In the genomic region with DNA sequence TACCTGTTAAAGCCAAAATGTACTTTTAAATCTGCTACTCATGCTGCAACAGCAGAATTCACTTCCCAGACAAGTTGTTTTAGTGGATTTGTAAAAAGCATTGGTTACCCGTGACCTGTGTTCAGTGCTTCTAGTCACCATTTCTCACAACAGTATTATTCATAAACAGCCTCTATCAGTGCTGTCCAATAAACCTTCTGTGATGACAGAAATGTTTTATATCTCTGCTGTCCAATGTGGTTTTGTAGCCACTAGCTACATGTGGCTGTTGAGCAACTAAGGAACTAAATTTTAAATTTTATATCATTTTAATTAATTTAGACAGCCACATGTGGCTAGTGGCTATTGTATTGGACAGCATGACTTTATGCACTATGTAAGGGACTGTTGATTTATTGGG, we compare ENCODE assay signal across 29 cellular contexts. TPM values are rescaled to one million over a fixed set of nuclear protein-coding genes. Genes with fewer than 3 reads are reported as not detected.
DNase-seq lines count a peak whose midpoint lies in the region; ATAC-seq and TF ChIP-seq lines count a peak whose summit lies in the region.
"Had no signal": no experiment of that assay in that cellular context is flagged by ENCODE, and none has a peak within 500 bp of the region (broad histone marks: within the 10 kb centered on the region; RNA-seq: fewer than 3 reads in every experiment).

No MANE protein-coding gene starts in this region.

- no peak for TF ChIP-seq CTCF in heart left ventricle (IDR thresholded peaks at IDR 0.05)
- TF ChIP-seq CTCF in endothelial cell (IDR thresholded peaks at IDR 0.05; ENCODE audit: unreplicated experiment) = no peak
- TF ChIP-seq CTCF in thyroid gland (IDR thresholded peaks at IDR 0.05) = no peak

- peak overlapping the region; percentile 100 for H3K27ac Mint-ChIP-seq in endothelial cell (ENCODE audit: unreplicated experiment)
- H3K27ac Mint-ChIP-seq: stimulated activated naive B cell treated with anti-CD40 and anti-IgM and Interleukin-4, amounts not matched to agents 10 μg/mL and 1 μg/mL and 100 μg/mL, for 72 hours had no signal

- H3K9me3 ChIP-seq in heart left ventricle (no peaks in the 10 kb centered on the region), muscle layer of colon (ENCODE audit: low read length) (no peaks in the 10 kb centered on the region), thyroid gland (no peaks in the 10 kb centered on the region)
- H3K9me3 ChIP-seq: ovary, vagina had no signal

- H3K27me3 ChIP-seq in heart left ventricle = no peaks in the 10 kb centered on the region
- no peaks in the 10 kb centered on the region for H3K27me3 ChIP-seq in muscle layer of colon (ENCODE audit: control insufficient read depth in 1 of 2, insufficient read depth in 2 of 2, low read length in 2 of 2)
- no peaks in the 10 kb centered on the region for H3K27me3 ChIP-seq in thyroid gland
- H3K27me3 ChIP-seq: ovary, vagina had no signal

- no peaks in the 10 kb centered on the region for H3K9me3 Mint-ChIP-seq in endothelial cell (ENCODE audit: unreplicated experiment)
- H3K9me3 Mint-ChIP-seq: activated CD4-positive, alpha-beta T cell treated with anti-CD3 and anti-CD28 coated beads, Interleukin-2, amount 10 ng/mL, durations not matched to agents 24 days and 14 days; activated T-cell treated with anti-CD3 and anti-CD28 coated beads, Interleukin-2, amount 50 U/mL, for 4 hours; brain; CD4-positive, CD25-positive, alpha-beta regulatory T cell; IgD-negative memory B cell; mesothelial cell of epicardium; natural killer cell; stimulated activated naive B cell treated with anti-CD40 and anti-IgM and Interleukin-4, amounts not matched to agents 10 μg/mL and 1 μg/mL and 100 μg/mL, for 72 hours had no signal

- ATAC-seq in heart left ventricle (no peak), Right ventricle myocardium superior (ENCODE audit: poor library complexity) (no peak), HG03378 (IDR thresholded peaks at IDR 0.05; ENCODE audit: unreplicated experiment) (no peak)
- ATAC-seq: activated T-cell treated with anti-CD3 and anti-CD28 coated beads, Interleukin-2, amount 50 U/mL, for 4 hours; left colon; natural killer cell; PC-3; stimulated activated naive B cell treated with anti-CD40 and anti-IgM and Interleukin-4, amounts not matched to agents 10 μg/mL and 1 μg/mL and 100 μg/mL, for 72 hours had no signal

- peaks cover 85% of the 10 kb centered on the region for H3K4me1 Mint-ChIP-seq in endothelial cell (ENCODE audit: unreplicated experiment)

- WGBS in heart left ventricle, 4 donors = 74 to 91% (median 85%) methylated on average over 1 of the region's 1 CpG
- 28 to 30% methylated on average over 1 of the region's 1 CpG for WGBS in thyroid gland, 2 donors

- intact Hi-C loops in heart left ventricle (cut with DNase I) (loop anchor here in 1 of 10 donors (10.0 kb wide), 1 partner anchor 60 kb away; no protein-coding TSS in a partner anchor), Right ventricle myocardium superior (cut with DNase I) (no loop called here), thyroid gland (cut with DNase I) (no loop called here)

- DNase-seq in heart left ventricle (no peak), Right ventricle myocardium superior (no peak), endothelial cell (ENCODE audit: low spot score) (no peak), thyroid gland (no peak), LoVo (ENCODE audit: low spot score) (no peak), SW 1271 (lab: John Stamatoyannopoulos, UW) (no peak)
- DNase-seq: activated CD4-positive, alpha-beta T cell treated with anti-CD3 and anti-CD28 coated beads, Interleukin-2, amount 10 ng/mL, durations not matched to agents 24 days and 14 days; activated gamma-delta T cell treated with Interleukin-2 at 50 U/mL for 16 hours; activated T-cell treated with anti-CD3 and anti-CD28 coated beads, Interleukin-2, amount 50 U/mL, for 4 hours; CD4-positive, CD25-positive, alpha-beta regulatory T cell; cerebellar nuclear complex; left colon; natural killer cell; NCI-H1092 treated with DMSO at 0.1 percent for 48 hours; NCI-H187; NCI-H524 treated with DMSO at 0.1 percent for 48 hours; ovary; PC-3; stimulated activated naive B cell treated with anti-CD40 and anti-IgM and Interleukin-4, amounts not matched to agents 10 μg/mL and 1 μg/mL and 100 μg/mL, for 72 hours; T-helper 9 cell; WERI-Rb-1 had no signal

- H3K36me3 Mint-ChIP-seq in endothelial cell (ENCODE audit: low read depth, unreplicated experiment) = peaks cover 33% of the 10 kb centered on the region
- H3K36me3 Mint-ChIP-seq: IgD-negative memory B cell had no signal

- H3K36me3 ChIP-seq in heart left ventricle (peaks cover 0 to 74% (median 67%) of the 10 kb centered on the region in 9 donors), muscle layer of colon (ENCODE audit: insufficient read depth, low read length) (peaks cover 18% of the 10 kb centered on the region), thyroid gland (peaks cover 0 to 6% of the 10 kb centered on the region in 2 donors)
- H3K36me3 ChIP-seq: ovary had no signal

- H3K4me3 ChIP-seq in heart left ventricle = no peak overlapping the region
- H3K4me3 ChIP-seq in muscle layer of colon (ENCODE audit: low read depth in 1 of 2, low read length in 2 of 2) = no peak overlapping the region
- H3K4me3 ChIP-seq in thyroid gland (replicated peaks in 1 of 3) = no peak overlapping the region
- H3K4me3 ChIP-seq: ovary, vagina had no signal

- H3K27me3 Mint-ChIP-seq in endothelial cell (ENCODE audit: unreplicated experiment) = peaks cover 10% of the 10 kb centered on the region
- H3K27me3 Mint-ChIP-seq: activated CD4-positive, alpha-beta T cell treated with anti-CD3 and anti-CD28 coated beads, Interleukin-2, amount 10 ng/mL, durations not matched to agents 24 days and 14 days; brain; CD4-positive, CD25-positive, alpha-beta regulatory T cell; IgD-negative memory B cell; stimulated activated naive B cell treated with anti-CD40 and anti-IgM and Interleukin-4, amounts not matched to agents 10 μg/mL and 1 μg/mL and 100 μg/mL, for 72 hours had no signal

- no peak overlapping the region for H3K4me3 Mint-ChIP-seq in endothelial cell (ENCODE audit: unreplicated experiment)
- H3K4me3 Mint-ChIP-seq: activated CD4-positive, alpha-beta T cell treated with anti-CD3 and anti-CD28 coated beads, Interleukin-2, amount 10 ng/mL, durations not matched to agents 24 days and 14 days; activated T-cell treated with anti-CD3 and anti-CD28 coated beads, Interleukin-2, amount 50 U/mL, for 4 hours; CD4-positive, CD25-positive, alpha-beta regulatory T cell; IgD-negative memory B cell; mesothelial cell of epicardium; natural killer cell; stimulated activated naive B cell treated with anti-CD40 and anti-IgM and Interleukin-4, amounts not matched to agents 10 μg/mL and 1 μg/mL and 100 μg/mL, for 72 hours had no signal

- H3K9ac ChIP-seq in muscle layer of colon (ENCODE audit: low read length) = no peak overlapping the region

- no peak for TF ChIP-seq POLR2A in heart left ventricle (IDR thresholded peaks at IDR 0.05)
- TF ChIP-seq POLR2A in thyroid gland (IDR thresholded peaks at IDR 0.05) = peak in 1 of 2 donors; percentile 18

- H3K4me1 ChIP-seq in heart left ventricle (peaks cover 7 to 77% (median 50%) of the 10 kb centered on the region in 12 donors), muscle layer of colon (ENCODE audit: insufficient read depth, low read length) (peaks cover 55% of the 10 kb centered on the region), thyroid gland (peaks cover 30 to 35% of the 10 kb centered on the region in 2 donors)

- H3K27ac ChIP-seq in heart left ventricle (peak overlapping the region in 8 of 12 donors; percentile 39 to 93 (median 58)), muscle layer of colon (ENCODE audit: low read depth, low read length) (peak overlapping the region; percentile 16), thyroid gland (peak overlapping the region; percentile 63 to 94 (median 83))
- H3K27ac ChIP-seq: 22Rv1, epithelial cell of prostate, ovary, vagina, WERI-Rb-1 had no signal

RNA-seq across cellular contexts. Expression of gene MAP3K3, which starts 12.6 kb away (rescaled TPM):
- total RNA-seq in heart left ventricle = 100 to 1,000 TPM in 1 of 9 donors, 10 to 100 TPM in 8; 31.0 to 102 (median 58.0) TPM
- 10 to 100 TPM; 20.5 to 70.9 TPM for polyA plus RNA-seq in heart left ventricle
- total RNA-seq in Right ventricle myocardium superior = 31.3 TPM
- 112 TPM for total RNA-seq in endothelial cell (ENCODE audit: unreplicated experiment)
- 10 to 100 TPM; 38.6 to 68.0 (median 43.8) TPM for total RNA-seq in thyroid gland

RNA-seq across cellular contexts. Expression of gene TACO1, which starts 34.1 kb away (rescaled TPM):
- 10 to 100 TPM; 23.0 to 48.0 (median 40.6) TPM for total RNA-seq in heart left ventricle
- 10 to 100 TPM; 52.7 to 54.9 TPM for polyA plus RNA-seq in heart left ventricle
- total RNA-seq in Right ventricle myocardium superior = 43.1 TPM
- total RNA-seq in endothelial cell (ENCODE audit: unreplicated experiment) = 19.4 TPM
- total RNA-seq in thyroid gland = 10 to 100 TPM; 15.3 to 17.1 (median 16.0) TPM

Comparison
In these comparisons a context has a peak if more than half of its experiments do, and no peak if none do; other contexts are left out.
1. H3K27ac ChIP-seq: peak in every context shown above with its lines; median percentile 83 in thyroid gland; 58 in heart left ventricle; 16 in muscle layer of colon.